In genomic region chr2:22002066-22002465, GRCh38 we compare ENCODE assay signal across 19 cellular contexts.
"Had no signal": no experiment of that assay in that cellular context is flagged by ENCODE, and none has a peak within 500 bp of the region (broad histone marks: within the 10 kb centered on the region; RNA-seq: fewer than 3 reads in every experiment).

No MANE protein-coding gene starts in this region.

- H3K4me3 ChIP-seq: hepatocyte, mucosa of descending colon, psoas muscle, spleen, tibial artery, upper lobe of left lung, vagina had no signal

- H3K27ac ChIP-seq: hepatocyte, neutrophil, psoas muscle, spleen, tibial artery, upper lobe of left lung, vagina had no signal

- DNase-seq: effector CD4-positive, alpha-beta T cell; endodermal cell; erythroblast; foreskin melanocyte; kidney glomerular epithelial cell; mucosa of descending colon; naive thymus-derived CD8-positive, alpha-beta T cell; psoas muscle; spleen; stimulated activated CD4-positive, alpha-beta T cell treated with anti-CD3 and anti-CD28 coated beads, Interleukin-15, amount 100 ng/mL, for 24 hours; stimulated activated CD4-positive, alpha-beta T cell treated with anti-CD3 and anti-CD28 coated beads, Interleukin-1b, Interleukin-23, amount 100 ng/mL, for 48 hours; stimulated activated CD4-positive, alpha-beta T cell treated with anti-CD3 and anti-CD28 coated beads, Interleukin-4, amount 100 ng/mL, for 24 hours; tibial artery; upper lobe of left lung had no signal

- H3K4me1 ChIP-seq: psoas muscle, spleen, tibial artery, upper lobe of left lung, vagina had no signal

- H3K36me3 ChIP-seq: neutrophil, spleen, tibial artery, upper lobe of left lung, vagina had no signal

- H3K9me3 ChIP-seq: mucosa of descending colon, neutrophil, psoas muscle, tibial artery, upper lobe of left lung, vagina had no signal

- ATAC-seq: mucosa of descending colon; naive thymus-derived CD8-positive, alpha-beta T cell; psoas muscle; sciatic nerve; stimulated activated memory B cell treated with anti-CD40 and anti-IgM and Interleukin-4, amounts not matched to agents 10 μg/mL and 1 μg/mL and 100 μg/mL, for 72 hours had no signal

- H3K27me3 ChIP-seq: hepatocyte, neutrophil, spleen, tibial artery, upper lobe of left lung, vagina had no signal
